ENCODE assay signal across 8 cellular contexts in the genomic region with DNA sequence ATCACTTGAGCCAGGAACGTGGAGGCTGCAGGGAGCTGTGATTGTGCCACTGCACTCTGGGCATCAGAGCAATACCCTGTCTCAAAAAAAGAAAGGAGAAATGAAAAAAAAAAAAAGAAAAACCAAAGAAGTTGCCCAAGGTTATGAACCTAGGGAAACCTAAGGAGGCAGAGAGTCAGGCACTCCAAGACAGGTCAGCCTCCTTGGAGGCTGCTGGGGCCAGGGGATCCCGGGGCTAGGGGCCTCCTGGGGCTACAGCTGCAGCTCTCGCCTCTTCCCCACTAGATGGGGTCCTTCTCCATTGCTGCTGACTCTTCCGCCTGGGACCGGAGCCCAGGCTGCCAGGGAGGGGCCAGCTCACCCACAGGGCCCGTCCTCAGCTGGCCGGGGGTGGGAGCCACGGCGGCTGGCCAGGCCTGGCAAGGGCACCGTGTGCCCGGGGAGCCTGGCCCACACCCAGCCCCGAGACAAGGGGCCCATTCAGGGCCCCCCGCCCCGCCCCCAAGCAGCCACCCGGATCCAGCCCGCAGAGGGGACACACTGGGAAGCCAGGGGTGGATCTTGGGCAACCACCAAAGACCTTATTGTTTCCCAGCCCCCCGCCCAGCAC. TPM values are rescaled to one million over a fixed set of nuclear protein-coding genes. Genes with fewer than 3 reads are reported as not detected.
DNase-seq lines count a peak whose midpoint lies in the region; ATAC-seq and TF ChIP-seq lines count a peak whose summit lies in the region.

No MANE protein-coding gene starts in this region.

- H3K27me3 ChIP-seq in kidney epithelial cell (ENCODE audit: control insufficient read depth, insufficient read depth, low read length): no peaks in the 10 kb centered on the region
- H3K27me3 ChIP-seq in thyroid gland: no peaks in the 10 kb centered on the region

- ATAC-seq in stimulated activated memory B cell treated with anti-CD40 and anti-IgM and Interleukin-4, amounts not matched to agents 10 μg/mL and 1 μg/mL and 100 μg/mL, for 72 hours: no peak
- ATAC-seq in GM19035 (IDR thresholded peaks at IDR 0.05; ENCODE audit: unreplicated experiment): no peak

- no peaks in the 10 kb centered on the region for H3K36me3 ChIP-seq in kidney epithelial cell (ENCODE audit: control insufficient read depth, insufficient read depth, low read length)
- peaks cover 0 to 5% of the 10 kb centered on the region in 2 donors for H3K36me3 ChIP-seq in thyroid gland

- H3K4me3 ChIP-seq in kidney epithelial cell (ENCODE audit: low read depth, low read length) (no peak overlapping the region), thyroid gland (replicated peaks in 1 of 3) (no peak overlapping the region)

- H3K9me3 ChIP-seq in thyroid gland: no peaks in the 10 kb centered on the region

- TF ChIP-seq POLR2A in thyroid gland (IDR thresholded peaks at IDR 0.05): no peak

- intact Hi-C loops in thyroid gland (cut with DNase I): loop anchor here (2.0 to 10.0 kb wide), 3 partner anchors 95 to 259 kb away; partner anchors contain the start of gene EPO

- TF ChIP-seq CTCF in kidney epithelial cell (IDR thresholded peaks at IDR 0.05; ENCODE audit: insufficient read depth, low read length, poor library complexity, severe bottlenecking): peak; percentile 77
- TF ChIP-seq CTCF in thyroid gland (IDR thresholded peaks at IDR 0.05): peak; percentile 60 to 82 (median 74)

- H3K36me3 Mint-ChIP-seq in stimulated activated memory B cell treated with anti-CD40 and anti-IgM and Interleukin-4, amounts not matched to agents 10 μg/mL and 1 μg/mL and 100 μg/mL, for 72 hours: peaks cover 38% of the 10 kb centered on the region

- peaks cover 18% of the 10 kb centered on the region for H3K4me1 Mint-ChIP-seq in stimulated activated memory B cell treated with anti-CD40 and anti-IgM and Interleukin-4, amounts not matched to agents 10 μg/mL and 1 μg/mL and 100 μg/mL, for 72 hours

- no peaks in the 10 kb centered on the region for H3K27me3 Mint-ChIP-seq in stimulated activated memory B cell treated with anti-CD40 and anti-IgM and Interleukin-4, amounts not matched to agents 10 μg/mL and 1 μg/mL and 100 μg/mL, for 72 hours

- 7 to 28% methylated on average over 8 to 13 of the region's 17 CpGs for WGBS in thyroid gland, 2 donors

- peak; percentile 77 for DNase-seq in NCI-H82 (lab: John Stamatoyannopoulos, UW)
- DNase-seq in NCI-H82 treated with DMSO at 0.1 percent for 48 hours (lab: John Stamatoyannopoulos, UW; ENCODE audit: unreplicated experiment): no peak
- peak; percentile 61 for DNase-seq in NCI-H345 (lab: John Stamatoyannopoulos, UW)
- DNase-seq in cerebellar cortex (ENCODE audit: low spot score): peak; percentile 55
- peak; percentile 32 for DNase-seq in kidney epithelial cell (ENCODE audit: low read depth)
- DNase-seq in thyroid gland: peak; percentile 93 to 94

- H3K4me3 Mint-ChIP-seq in stimulated activated memory B cell treated with anti-CD40 and anti-IgM and Interleukin-4, amounts not matched to agents 10 μg/mL and 1 μg/mL and 100 μg/mL, for 72 hours: no peak overlapping the region

- no peaks in the 10 kb centered on the region for H3K9me3 Mint-ChIP-seq in stimulated activated memory B cell treated with anti-CD40 and anti-IgM and Interleukin-4, amounts not matched to agents 10 μg/mL and 1 μg/mL and 100 μg/mL, for 72 hours

- peaks cover 18 to 32% of the 10 kb centered on the region in 2 donors for H3K4me1 ChIP-seq in thyroid gland

- H3K27ac Mint-ChIP-seq in stimulated activated memory B cell treated with anti-CD40 and anti-IgM and Interleukin-4, amounts not matched to agents 10 μg/mL and 1 μg/mL and 100 μg/mL, for 72 hours: no peak overlapping the region

- peak overlapping the region; percentile 50 to 80 (median 80) for H3K27ac ChIP-seq in thyroid gland

RNA-seq across cellular contexts. Expression of gene SPACDR, which starts 1.7 kb away (rescaled TPM):
- total RNA-seq in kidney epithelial cell (not detected in 2 replicates), thyroid gland (1 to 10 TPM in 1 of 4 donors, not detected in 3; 2.0 TPM)

RNA-seq across cellular contexts. Expression of gene TSC22D4, which starts 13.2 kb away (rescaled TPM):
- 41.6 and 45.3 TPM in 2 replicates for total RNA-seq in kidney epithelial cell
- 10 to 100 TPM; 22.7 to 37.8 (median 27.9) TPM for total RNA-seq in thyroid gland

RNA-seq across cellular contexts. Expression of gene NYAP1, which starts 17.9 kb away (rescaled TPM):
- total RNA-seq in kidney epithelial cell: 0.14 and 0.46 TPM in 2 replicates
- total RNA-seq in thyroid gland: 1 to 10 TPM in 2 of 4 donors, under 1 TPM in 1, not detected in 1; 0.40 to 1.3 (median 1.0) TPM

RNA-seq across cellular contexts. Expression of gene PPP1R35, which starts 29.5 kb away (rescaled TPM):
- total RNA-seq in kidney epithelial cell (28.0 and 39.8 TPM in 2 replicates), thyroid gland (10 to 100 TPM; 28.4 to 67.2 (median 45.5) TPM)

RNA-seq across cellular contexts. Expression of gene MEPCE, which starts 36.2 kb away (rescaled TPM):
- total RNA-seq in kidney epithelial cell: 29.7 and 30.0 TPM in 2 replicates
- total RNA-seq in thyroid gland: 10 to 100 TPM; 42.9 to 48.7 (median 45.6) TPM
